1 cellular context compared by ENCODE assay signal in genomic region chr9:136201609-136202448, GRCh38.
TF ChIP-seq lines count a peak whose summit lies in the region.

No MANE protein-coding gene starts in this region.

TF ChIP-seq in IMR-90, 13 proteins besides CTCF, POLR2A, EP300 and RAD21:
- TF ChIP-seq CHD1 (IDR thresholded peaks at IDR 0.05; ENCODE audit: low read depth, low read length) (no peak), RCOR1 (IDR thresholded peaks at IDR 0.05; ENCODE audit: insufficient replicate concordance, low read length) (no peak)
